ENCODE assay signal across 14 cellular contexts in genomic region chr12:21499765-21500164, GRCh38. TPM values are rescaled to one million over a fixed set of nuclear protein-coding genes. Genes with fewer than 3 reads are reported as not detected.
DNase-seq lines count a peak whose midpoint lies in the region; ATAC-seq and TF ChIP-seq lines count a peak whose summit lies in the region.
"Had no signal": no experiment of that assay in that cellular context is flagged by ENCODE, and none has a peak within 500 bp of the region (broad histone marks: within the 10 kb centered on the region; RNA-seq: fewer than 3 reads in every experiment).

No MANE protein-coding gene starts in this region.

- WGBS in thyroid gland, 2 donors = 84 to 87% methylated on average over 2 of the region's 2 CpGs
- 63 to 78% methylated on average over 2 of the region's 2 CpGs for WGBS in gastroesophageal sphincter (ENCODE audit: low coverage in 1 of 2), 2 donors

- no peaks in the 10 kb centered on the region for H3K9me2 ChIP-seq in SU-DHL-6 (replicated peaks; ENCODE audit: insufficient read depth, low read length)

- POLR2A ChIA-PET in AG04449 (lab: Yijun Ruan, JAX) = interaction anchor here (0.6 kb wide), 1 partner anchor 62 kb away, joined by 3 read pairs; the partner anchor contains the start of gene PYROXD1

- peak overlapping the region; percentile 97 for H3K9ac ChIP-seq in SU-DHL-6 (ENCODE audit: low read length)

- H3K27me3 ChIP-seq in SU-DHL-6 (ENCODE audit: low read length) = no peaks in the 10 kb centered on the region
- no peaks in the 10 kb centered on the region for H3K27me3 ChIP-seq in thyroid gland
- H3K27me3 ChIP-seq in gastroesophageal sphincter = no peaks in the 10 kb centered on the region

- TF ChIP-seq EP300 in gastroesophageal sphincter (IDR thresholded peaks at IDR 0.05) = no peak

- H3K36me3 ChIP-seq in SU-DHL-6 (ENCODE audit: low read length) (peaks cover 16% of the 10 kb centered on the region), thyroid gland (peaks cover 8 to 17% of the 10 kb centered on the region in 2 donors), gastroesophageal sphincter (peaks cover 4 to 39% of the 10 kb centered on the region in 2 donors)

- no peak for ATAC-seq in gastroesophageal sphincter
- ATAC-seq: CD8-positive, alpha-beta T cell had no signal

- H2AFZ ChIP-seq in SU-DHL-6 (ENCODE audit: low read depth, low read length, severe bottlenecking) = no peak overlapping the region

- H3K79me2 ChIP-seq in SU-DHL-6 (ENCODE audit: insufficient read depth, low read length) = peaks cover 56% of the 10 kb centered on the region

- peak overlapping the region; percentile 95 for H3K4me2 ChIP-seq in SU-DHL-6 (ENCODE audit: low read depth, low read length, poor library complexity, severe bottlenecking)

- intact Hi-C loops in thyroid gland (cut with DNase I) = no loop called here

- TF ChIP-seq CTCF in AG04449 (IDR thresholded peaks at IDR 0.05; ENCODE audit: insufficient read depth, low read length, missing control alignments) (no peak), GM12865 (IDR thresholded peaks at IDR 0.05; ENCODE audit: insufficient read depth, low read depth, low read length, missing control alignments) (no peak), SU-DHL-6 (IDR thresholded peaks at IDR 0.05; ENCODE audit: insufficient read depth, low read length, poor library complexity, severe bottlenecking) (no peak), foreskin fibroblast (IDR thresholded peaks at IDR 0.05; ENCODE audit: low read depth, low read length) (no peak), thyroid gland (IDR thresholded peaks at IDR 0.05) (no peak), gastroesophageal sphincter (IDR thresholded peaks at IDR 0.05) (no peak)

- H3K4me3 ChIP-seq in AG04449 (ENCODE audit: low read depth, low read length) (peak overlapping the region; percentile 81), GM12865 (ENCODE audit: low read depth, low read length) (peak overlapping the region; percentile 93), SU-DHL-6 (ENCODE audit: insufficient read depth, low read length, poor library complexity, severe bottlenecking) (peak overlapping the region; percentile 99), foreskin fibroblast (ENCODE audit: low read depth in 1 of 2, low read length in 2 of 2) (peak overlapping the region; percentile 87 to 97), thyroid gland (replicated peaks in 1 of 3) (no peak overlapping the region), gastroesophageal sphincter (no peak overlapping the region)

- CTCF ChIA-PET in AG04449 (lab: Yijun Ruan, JAX) = interaction anchor here (1.0 to 1.6 kb wide), 2 partner anchors 19 to 183 kb away, joined by 4 read pairs; no protein-coding TSS in a partner anchor

- H3K27ac ChIP-seq in SU-DHL-6 (ENCODE audit: low read depth, low read length) (no peak overlapping the region), thyroid gland (no peak overlapping the region), gastroesophageal sphincter (no peak overlapping the region)

- H3F3A ChIP-seq in SU-DHL-6 (ENCODE audit: insufficient read depth) = no peaks in the 10 kb centered on the region

- H3K9me3 ChIP-seq in SU-DHL-6 (ENCODE audit: insufficient read depth, low read length) (no peaks in the 10 kb centered on the region), thyroid gland (no peaks in the 10 kb centered on the region), gastroesophageal sphincter (no peaks in the 10 kb centered on the region)

- TF ChIP-seq POLR2A in thyroid gland (IDR thresholded peaks at IDR 0.05) (no peak), gastroesophageal sphincter (IDR thresholded peaks at IDR 0.05) (no peak)

- DNase-seq in AG04449 (ENCODE audit: low read depth, low spot score) = no peak
- no peak for DNase-seq in GM12865 (ENCODE audit: low read depth)
- DNase-seq in foreskin fibroblast = no peak
- DNase-seq in thyroid gland = no peak
- no peak for DNase-seq in cerebellar cortex (ENCODE audit: low spot score)
- no peak for DNase-seq in NCI-H2171 treated with DMSO at 0.1 percent for 48 hours (lab: John Stamatoyannopoulos, UW)
- DNase-seq: activated CD4-positive, alpha-beta T cell treated with anti-CD3 and anti-CD28 coated beads, Interleukin-2, amount 50 U/mL, for 1 hour; activated naive CD4-positive, alpha-beta T cell; CD8-positive, alpha-beta T cell; NCI-H1694 treated with DMSO at 0.1 percent for 48 hours; NCI-H82; retina had no signal

- H3K4me1 ChIP-seq in thyroid gland (peaks cover 13 to 35% of the 10 kb centered on the region in 2 donors), gastroesophageal sphincter (peaks cover 14 to 52% (median 17%) of the 10 kb centered on the region in 3 donors)

- no peaks in the 10 kb centered on the region for H4K20me1 ChIP-seq in SU-DHL-6 (ENCODE audit: low read depth, low read length)

RNA-seq across cellular contexts. Expression of gene RECQL, which starts 1.7 kb away (rescaled TPM):
- total RNA-seq in thyroid gland = 10 to 100 TPM; 26.8 to 71.2 (median 46.4) TPM
- total RNA-seq in gastroesophageal sphincter = 10 to 100 TPM; 44.6 to 75.0 (median 58.2) TPM

RNA-seq across cellular contexts. Expression of gene GOLT1B, which starts 1.8 kb away (rescaled TPM):
- 100 to 1,000 TPM in 1 of 4 donors, 10 to 100 TPM in 3; 22.5 to 108 (median 40.1) TPM for total RNA-seq in thyroid gland
- 10 to 100 TPM; 16.9 to 24.4 (median 20.9) TPM for total RNA-seq in gastroesophageal sphincter

RNA-seq across cellular contexts. Expression of gene SPX, which starts 26.3 kb away (rescaled TPM):
- total RNA-seq in thyroid gland = 10 to 100 TPM; 18.0 to 48.2 (median 40.4) TPM
- total RNA-seq in gastroesophageal sphincter = 1 to 10 TPM in 1 of 4 donors, under 1 TPM in 3; 0.15 to 1.2 (median 0.67) TPM
- total RNA-seq: CD8-positive, alpha-beta T cell had no signal

Comparison
In these comparisons a context has a peak if more than half of its experiments do, and no peak if none do; other contexts are left out.
1. H3K4me3 ChIP-seq: peak in AG04449 (single experiment), GM12865 (single experiment), SU-DHL-6 (single experiment) and foreskin fibroblast (2 of 2); none in thyroid gland (0 of 3) and gastroesophageal sphincter (0 of 2).
2. RNA of gene SPX, which starts 26.3 kb away (total RNA-seq): 18.0 to 48.2 TPM in thyroid gland; 0.15 to 1.2 TPM in gastroesophageal sphincter; every median in the first group is over 4 times any median in the second.